Comparison of ENCODE assay signal across 10 cellular contexts in the genomic region with DNA sequence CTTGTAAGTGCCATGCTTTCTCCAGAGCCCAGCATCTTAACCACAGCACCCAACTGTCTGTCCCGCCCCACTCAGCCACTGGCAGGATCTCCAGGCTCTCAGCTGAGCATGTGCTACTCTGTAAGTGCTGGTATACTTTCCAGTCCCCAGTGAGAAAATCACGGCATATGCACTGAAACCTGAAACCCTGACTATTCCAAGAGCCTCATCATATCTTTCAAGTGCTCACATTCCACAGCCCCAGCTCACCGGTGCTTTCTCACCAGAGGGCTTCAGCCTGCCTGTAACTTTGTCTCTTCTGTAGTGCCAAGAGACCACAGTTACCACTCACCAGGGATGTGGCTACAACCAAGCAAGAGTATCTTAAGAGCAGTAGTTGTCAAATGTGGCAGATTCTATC. TPM values are rescaled to one million over a fixed set of nuclear protein-coding genes. Genes with fewer than 3 reads are reported as not detected.
A peak's percentile ranks its signal among the peaks of the same experiment; 100 is the strongest.
DNase-seq lines count a peak whose midpoint lies in the region; ATAC-seq and TF ChIP-seq lines count a peak whose summit lies in the region.
"Had no signal": no experiment of that assay in that cellular context is flagged by ENCODE, and none has a peak within 500 bp of the region (broad histone marks: within the 10 kb centered on the region; RNA-seq: fewer than 3 reads in every experiment).

No MANE protein-coding gene starts in this region.

- no peak for TF ChIP-seq POLR2A in suprapubic skin (IDR thresholded peaks at IDR 0.05)

- 30% methylated on average over 3 of the region's 3 CpGs for WGBS in suprapubic skin

- POLR2A ChIA-PET in A673 (lab: Charles Lee; ENCODE audit: low non-redundant PET), result no interaction called here

- peaks cover 7% of the 10 kb centered on the region for H3K27me3 ChIP-seq in A673 (replicated peaks; ENCODE audit: insufficient read depth, low read depth, low read length, poor library complexity)
- H3K27me3 ChIP-seq in suprapubic skin, result no peaks in the 10 kb centered on the region

- H3K27ac ChIP-seq in A673 (ENCODE audit: low read depth, low read length, poor library complexity, severe bottlenecking), result no peak overlapping the region
- no peak overlapping the region for H3K27ac ChIP-seq in suprapubic skin

- TF ChIP-seq CTCF in A673 (conservative IDR thresholded peaks at IDR 0.05; ENCODE audit: low read depth, low read length), result no peak
- no peak for TF ChIP-seq CTCF in suprapubic skin (IDR thresholded peaks at IDR 0.05)

- intact Hi-C loops in A673 (cut with micrococcal nuclease; ENCODE audit: unreplicated experiment), result loop anchor here (2.0 kb wide), 1 partner anchor 23 kb away; no protein-coding TSS in a partner anchor

- H3K4me3 ChIP-seq in A673 (ENCODE audit: low read depth, low read length, poor library complexity, severe bottlenecking) (no peak overlapping the region), suprapubic skin (no peak overlapping the region)
- H3K4me3 ChIP-seq: mucosa of descending colon had no signal

- BruUV-seq in A673 (replicated peaks; lab: Mats Ljungman, UMichigan), result no TSS peak

- no peak for TF ChIP-seq EP300 in suprapubic skin (IDR thresholded peaks at IDR 0.05)

- H3K36me3 ChIP-seq in A673 (ENCODE audit: insufficient read depth, low read length, poor library complexity, severe bottlenecking), result no peaks in the 10 kb centered on the region
- no peaks in the 10 kb centered on the region for H3K36me3 ChIP-seq in suprapubic skin

- no peak for ATAC-seq in GM21367 (IDR thresholded peaks at IDR 0.05; ENCODE audit: unreplicated experiment)
- ATAC-seq: mucosa of descending colon, Panc1 had no signal

- DNase-seq in A673 (ENCODE audit: low spot score), result peak; percentile 77
- peak; percentile 97 for DNase-seq in HCEC 1CT
- DNase-seq in SK-N-DZ (ENCODE audit: low spot score), result peak; percentile 37
- peak; percentile 43 for DNase-seq in iPS-NIHi11 (ENCODE audit: low spot score)
- no peak for DNase-seq in suprapubic skin (ENCODE audit: low spot score in 2 of 2)
- DNase-seq in NK-92 (lab: John Stamatoyannopoulos, UW; ENCODE audit: unreplicated experiment), result no peak
- no peak for DNase-seq in NCI-H1694 treated with DMSO at 0.1 percent for 48 hours (lab: John Stamatoyannopoulos, UW)
- DNase-seq: mucosa of descending colon had no signal

- CTCF ChIA-PET in A673 (lab: Charles Lee), result interaction anchor here (1.8 kb wide), 1 partner anchor 272 kb away, joined by 7 read pairs; no protein-coding TSS in a partner anchor

- H3K4me1 ChIP-seq in A673 (ENCODE audit: insufficient read depth, low read length, poor library complexity, severe bottlenecking) (peaks cover 40% of the 10 kb centered on the region), suprapubic skin (no peaks in the 10 kb centered on the region)

- H3K9me3 ChIP-seq in A673 (ENCODE audit: low read depth, low read length, poor library complexity, severe bottlenecking) (no peaks in the 10 kb centered on the region), suprapubic skin (no peaks in the 10 kb centered on the region)
- H3K9me3 ChIP-seq: mucosa of descending colon had no signal

RNA-seq across cellular contexts. Expression of gene PAMR1, which starts 24.4 kb away (rescaled TPM):
- 0.39 and 0.62 TPM in 2 replicates for total RNA-seq in A673 (2021)
- polyA plus RNA-seq in SK-N-DZ (2014; cell fraction: cytosol; rRNA removed), result 0.05 and 0.50 TPM in 2 replicates
- not detected in 2 replicates for polyA plus RNA-seq in SK-N-DZ (2014; cell fraction: nucleus; rRNA removed)
- 10 to 100 TPM; 13.3 to 25.8 (median 14.6) TPM for total RNA-seq in suprapubic skin

Comparison
In these comparisons a context has a peak if more than half of its experiments do, and no peak if none do; other contexts are left out.
1. DNase-seq: peak in A673 (single experiment), HCEC 1CT (single experiment), SK-N-DZ (single experiment) and iPS-NIHi11 (single experiment); none in suprapubic skin (0 of 2), NK-92 (single experiment) and NCI-H1694 treated with DMSO at 0.1 percent for 48 hours (single experiment).